ENCODE assay signal across 10 cellular contexts in the genomic region with DNA sequence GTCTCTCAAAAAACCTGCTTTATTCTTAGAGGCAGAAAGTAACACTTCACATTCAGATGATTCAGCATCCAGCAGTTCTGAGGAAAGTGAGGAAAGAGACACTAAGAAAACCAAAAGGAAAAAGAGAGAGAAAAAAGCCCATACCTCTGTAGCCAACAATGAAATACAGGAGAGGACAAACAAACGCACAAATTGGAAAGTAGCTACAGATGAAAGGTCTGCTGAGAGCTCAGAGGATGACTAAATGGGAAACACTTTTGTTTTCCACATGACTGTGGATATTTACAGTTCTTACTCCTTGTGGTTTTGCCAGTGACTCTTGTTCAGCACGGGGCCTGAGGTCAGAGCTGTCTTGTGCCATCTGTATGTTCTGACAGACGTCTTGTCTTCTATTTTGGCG. TPM values are rescaled to one million over a fixed set of nuclear protein-coding genes. Genes with fewer than 3 reads are reported as not detected.
DNase-seq lines count a peak whose midpoint lies in the region; ATAC-seq and TF ChIP-seq lines count a peak whose summit lies in the region.
"Had no signal": no experiment of that assay in that cellular context is flagged by ENCODE, and none has a peak within 500 bp of the region (broad histone marks: within the 10 kb centered on the region; RNA-seq: fewer than 3 reads in every experiment).

No MANE protein-coding gene starts in this region.

- H3K9me3 ChIP-seq in cardiac muscle cell (ENCODE audit: low read depth): no peaks in the 10 kb centered on the region

- H3K27ac ChIP-seq in cardiac muscle cell: peak overlapping the region; percentile 11
- H3K27ac ChIP-seq: KMS-11 had no signal

- no peak for ATAC-seq in Right ventricle myocardium inferior
- no peak for ATAC-seq in stimulated activated memory B cell treated with anti-CD40 and anti-IgM and Interleukin-4, amounts not matched to agents 10 μg/mL and 1 μg/mL and 100 μg/mL, for 72 hours

- H3K27me3 ChIP-seq in cardiac muscle cell: no peaks in the 10 kb centered on the region

- H3K4me1 ChIP-seq in cardiac muscle cell (ENCODE audit: low read depth): peaks cover 9% of the 10 kb centered on the region

- no peak for TF ChIP-seq CTCF in cardiac muscle cell (IDR thresholded peaks at IDR 0.05; ENCODE audit: low read depth, low read length)
- TF ChIP-seq CTCF in endothelial cell (IDR thresholded peaks at IDR 0.05; ENCODE audit: unreplicated experiment): no peak

- peaks cover 21% of the 10 kb centered on the region for H3K4me1 Mint-ChIP-seq in endothelial cell (ENCODE audit: unreplicated experiment)
- peaks cover 40% of the 10 kb centered on the region for H3K4me1 Mint-ChIP-seq in stimulated activated memory B cell treated with anti-CD40 and anti-IgM and Interleukin-4, amounts not matched to agents 10 μg/mL and 1 μg/mL and 100 μg/mL, for 72 hours

- H3K4me3 ChIP-seq in cardiac muscle cell: no peak overlapping the region

- H3K27ac Mint-ChIP-seq in endothelial cell (ENCODE audit: unreplicated experiment): no peak overlapping the region
- peak overlapping the region; percentile 73 for H3K27ac Mint-ChIP-seq in stimulated activated memory B cell treated with anti-CD40 and anti-IgM and Interleukin-4, amounts not matched to agents 10 μg/mL and 1 μg/mL and 100 μg/mL, for 72 hours

- H3K27me3 Mint-ChIP-seq in endothelial cell (ENCODE audit: unreplicated experiment): peaks cover 3% of the 10 kb centered on the region
- H3K27me3 Mint-ChIP-seq in stimulated activated memory B cell treated with anti-CD40 and anti-IgM and Interleukin-4, amounts not matched to agents 10 μg/mL and 1 μg/mL and 100 μg/mL, for 72 hours: no peaks in the 10 kb centered on the region

- H3K36me3 ChIP-seq in cardiac muscle cell: peaks cover 56% of the 10 kb centered on the region

- DNase-seq in cardiac muscle cell (ENCODE audit: low read depth in 1 of 2, low spot score in 1 of 2) (peak in 1 of 2 donors; percentile 12), Right ventricle myocardium inferior (ENCODE audit: missing footprints) (no peak), RPMI7951 (ENCODE audit: low read depth) (peak; percentile 64), endothelial cell (ENCODE audit: low spot score) (no peak), cortex of kidney (lab: John Stamatoyannopoulos, UW) (no peak), superior temporal gyrus (ENCODE audit: extremely low spot score) (no peak)
- no peak for DNase-seq in effector CD4-positive, alpha-beta T cell

- H3K4me3 Mint-ChIP-seq in endothelial cell (ENCODE audit: unreplicated experiment): peak overlapping the region; percentile 11
- H3K4me3 Mint-ChIP-seq in stimulated activated memory B cell treated with anti-CD40 and anti-IgM and Interleukin-4, amounts not matched to agents 10 μg/mL and 1 μg/mL and 100 μg/mL, for 72 hours: no peak overlapping the region
- H3K4me3 Mint-ChIP-seq: CD14-positive monocyte had no signal

- intact Hi-C loops in Right ventricle myocardium inferior (cut with DNase I): no loop called here

- no peaks in the 10 kb centered on the region for H3K9me3 Mint-ChIP-seq in endothelial cell (ENCODE audit: unreplicated experiment)
- H3K9me3 Mint-ChIP-seq in stimulated activated memory B cell treated with anti-CD40 and anti-IgM and Interleukin-4, amounts not matched to agents 10 μg/mL and 1 μg/mL and 100 μg/mL, for 72 hours: no peaks in the 10 kb centered on the region
- H3K9me3 Mint-ChIP-seq: CD14-positive monocyte had no signal

- H3K36me3 Mint-ChIP-seq in endothelial cell (ENCODE audit: low read depth, unreplicated experiment): peaks cover 15% of the 10 kb centered on the region
- peaks cover 45% of the 10 kb centered on the region for H3K36me3 Mint-ChIP-seq in stimulated activated memory B cell treated with anti-CD40 and anti-IgM and Interleukin-4, amounts not matched to agents 10 μg/mL and 1 μg/mL and 100 μg/mL, for 72 hours

RNA-seq across cellular contexts. Expression of gene TIMM8B, which starts 3.8 kb away (rescaled TPM):
- total RNA-seq in cardiac muscle cell (46.7 and 97.1 TPM in 2 replicates), Right ventricle myocardium inferior (176 TPM), endothelial cell (ENCODE audit: unreplicated experiment) (49.6 TPM)
- 149 and 204 TPM in 2 replicates for polyA plus RNA-seq in cardiac muscle cell
- 116 and 120 TPM in 2 replicates for total RNA-seq in RPMI7951 (2014; rRNA removed; shearing (Covaris generic))

RNA-seq across cellular contexts. Expression of gene SDHD, which starts 3.9 kb away (rescaled TPM):
- total RNA-seq in cardiac muscle cell: 52.1 and 70.7 TPM in 2 replicates
- polyA plus RNA-seq in cardiac muscle cell: 176 and 184 TPM in 2 replicates
- total RNA-seq in Right ventricle myocardium inferior: 281 TPM
- total RNA-seq in RPMI7951 (2014; rRNA removed; shearing (Covaris generic)): 275 and 281 TPM in 2 replicates
- total RNA-seq in endothelial cell (ENCODE audit: unreplicated experiment): 43.0 TPM

RNA-seq across cellular contexts. Expression of gene NKAPD1, which starts 8.6 kb away (rescaled TPM):
- total RNA-seq in cardiac muscle cell: 15.0 and 19.6 TPM in 2 replicates
- 12.8 and 16.2 TPM in 2 replicates for polyA plus RNA-seq in cardiac muscle cell
- 8.1 TPM for total RNA-seq in Right ventricle myocardium inferior
- total RNA-seq in RPMI7951 (2014; rRNA removed; shearing (Covaris generic)): 20.9 and 22.5 TPM in 2 replicates
- 21.8 TPM for total RNA-seq in endothelial cell (ENCODE audit: unreplicated experiment)

RNA-seq across cellular contexts. Expression of gene PIH1D2, which starts 8.9 kb away (rescaled TPM):
- total RNA-seq in cardiac muscle cell (1.3 and 2.4 TPM in 2 replicates), Right ventricle myocardium inferior (1.2 TPM), endothelial cell (ENCODE audit: unreplicated experiment) (2.5 TPM)
- polyA plus RNA-seq in cardiac muscle cell: 0.36 and 5.9 TPM in 2 replicates
- total RNA-seq in RPMI7951 (2014; rRNA removed; shearing (Covaris generic)): 5.9 and 6.4 TPM in 2 replicates
- polyA plus RNA-seq: CD14-positive monocyte had no signal

RNA-seq across cellular contexts. Expression of gene DLAT, which starts 57.5 kb away (rescaled TPM):
- total RNA-seq in cardiac muscle cell: 70.6 and 77.9 TPM in 2 replicates
- polyA plus RNA-seq in cardiac muscle cell: 94.7 and 110 TPM in 2 replicates
- 157 TPM for total RNA-seq in Right ventricle myocardium inferior
- 55.1 and 72.1 TPM in 2 replicates for total RNA-seq in RPMI7951 (2014; rRNA removed; shearing (Covaris generic))
- 28.2 TPM for total RNA-seq in endothelial cell (ENCODE audit: unreplicated experiment)
